ENCODE assay signal across 8 cellular contexts in the genomic region with DNA sequence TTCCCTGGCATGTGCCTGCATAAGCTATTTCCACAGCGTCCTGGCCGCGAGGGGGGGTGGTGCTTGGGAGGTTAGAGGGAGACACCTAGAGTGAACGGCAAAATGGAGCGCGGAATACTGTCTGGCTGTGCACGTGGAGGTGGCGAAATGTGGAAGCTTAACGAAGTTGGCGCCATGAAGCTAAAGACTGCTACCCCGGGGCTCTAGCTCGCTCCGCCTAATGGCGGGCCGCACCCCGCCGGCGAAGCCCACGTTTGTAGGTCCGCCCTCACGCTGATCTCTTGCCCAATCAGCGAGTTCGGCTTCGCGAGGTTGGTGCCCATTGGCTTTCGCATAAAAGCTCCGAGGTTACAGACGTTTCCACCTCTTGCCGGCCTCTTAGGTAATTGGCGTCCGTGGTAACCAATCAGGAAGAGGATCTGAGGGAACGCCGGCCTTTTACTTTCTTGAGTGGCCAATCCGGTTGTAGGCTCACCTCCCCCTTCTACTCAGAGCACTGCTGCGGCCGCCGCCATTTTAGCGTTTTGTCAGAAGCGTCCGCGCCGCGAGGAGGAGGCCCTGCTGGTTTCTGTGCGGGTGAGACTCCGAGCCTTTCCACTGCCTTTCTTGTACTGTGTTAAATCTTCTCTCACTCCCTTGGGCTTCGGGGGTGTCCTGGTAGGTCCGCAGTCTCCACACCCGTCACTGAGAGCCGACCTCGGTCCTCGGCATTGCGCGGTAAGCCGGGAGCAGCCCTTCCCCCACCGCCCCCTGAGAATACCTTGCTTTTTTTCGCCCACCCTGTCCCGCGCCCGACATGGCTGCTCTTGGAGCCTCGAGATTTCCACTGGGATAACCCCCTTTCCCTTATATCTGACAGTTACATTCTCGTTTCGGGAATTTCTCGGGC. TPM values are rescaled to one million over a fixed set of nuclear protein-coding genes. Genes with fewer than 3 reads are reported as not detected.
DNase-seq lines count a peak whose midpoint lies in the region; ATAC-seq and TF ChIP-seq lines count a peak whose summit lies in the region.

A gene with protein sequence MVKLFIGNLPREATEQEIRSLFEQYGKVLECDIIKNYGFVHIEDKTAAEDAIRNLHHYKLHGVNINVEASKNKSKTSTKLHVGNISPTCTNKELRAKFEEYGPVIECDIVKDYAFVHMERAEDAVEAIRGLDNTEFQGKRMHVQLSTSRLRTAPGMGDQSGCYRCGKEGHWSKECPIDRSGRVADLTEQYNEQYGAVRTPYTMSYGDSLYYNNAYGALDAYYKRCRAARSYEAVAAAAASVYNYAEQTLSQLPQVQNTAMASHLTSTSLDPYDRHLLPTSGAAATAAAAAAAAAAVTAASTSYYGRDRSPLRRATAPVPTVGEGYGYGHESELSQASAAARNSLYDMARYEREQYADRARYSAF (plus strand): TSS at position 527 of the 889 bp plus-strand sequence. CDS start 1,009 bp downstream, outside the sequence.

- peaks cover 50% of the 10 kb centered on the region for H3K36me3 ChIP-seq in adipocyte (ENCODE audit: control insufficient read depth, insufficient read depth, low read length, severe bottlenecking)
- peaks cover 18% of the 10 kb centered on the region for H3K36me3 ChIP-seq in cardiac muscle cell
- H3K36me3 ChIP-seq in parathyroid adenoma (ENCODE audit: control insufficient read depth, insufficient read depth, low read length), result no peaks in the 10 kb centered on the region
- H3K36me3 ChIP-seq in tibial nerve, result peaks cover 0 to 26% (median 12%) of the 10 kb centered on the region in 3 donors

- peaks cover 35% of the 10 kb centered on the region for H3K79me2 ChIP-seq in parathyroid adenoma

- peaks cover 50% of the 10 kb centered on the region for H3K4me1 ChIP-seq in adipocyte (ENCODE audit: control insufficient read depth, insufficient read depth, low read length)
- H3K4me1 ChIP-seq in cardiac muscle cell (ENCODE audit: low read depth), result peaks cover 51% of the 10 kb centered on the region
- H3K4me1 ChIP-seq in parathyroid adenoma, result peaks cover 8% of the 10 kb centered on the region
- H3K4me1 ChIP-seq in tibial nerve, result peaks cover 7 to 58% (median 44%) of the 10 kb centered on the region in 4 donors

- H3K9ac ChIP-seq in adipocyte (ENCODE audit: low read length) (peak within 1 kb of the TSS; percentile 95), parathyroid adenoma (peak within 1 kb of the TSS; percentile 38)

- H3K27me3 ChIP-seq in adipocyte (replicated peaks; ENCODE audit: control insufficient read depth, insufficient read depth, low read length) (no peaks in the 10 kb centered on the region), cardiac muscle cell (no peaks in the 10 kb centered on the region), parathyroid adenoma (ENCODE audit: control insufficient read depth, insufficient read depth, low read length) (no peaks in the 10 kb centered on the region), tibial nerve (no peaks in the 10 kb centered on the region)

- TF ChIP-seq CTCF in GM12875 (IDR thresholded peaks at IDR 0.05; ENCODE audit: borderline replicate concordance, insufficient read depth, low read depth, low read length) (no peak), cardiac muscle cell (IDR thresholded peaks at IDR 0.05; ENCODE audit: low read depth, low read length) (peak; percentile 22), parathyroid adenoma (IDR thresholded peaks at IDR 0.05) (no peak), tibial nerve (IDR thresholded peaks at IDR 0.05) (peak in 1 of 5 experiments; percentile 49)

- no peaks in the 10 kb centered on the region for H3K9me3 ChIP-seq in adipocyte (ENCODE audit: control insufficient read depth, low read length)
- no peaks in the 10 kb centered on the region for H3K9me3 ChIP-seq in cardiac muscle cell (ENCODE audit: low read depth)
- H3K9me3 ChIP-seq in parathyroid adenoma (ENCODE audit: control insufficient read depth, low read length), result no peaks in the 10 kb centered on the region
- H3K9me3 ChIP-seq in tibial nerve, result no peaks in the 10 kb centered on the region

- peak; percentile 84 to 97 for TF ChIP-seq POLR2A in tibial nerve (IDR thresholded peaks at IDR 0.05)

- peak within 1 kb of the TSS; percentile 68 for H2AFZ ChIP-seq in parathyroid adenoma

- peak; percentile 15 to 99 for TF ChIP-seq EP300 in tibial nerve (IDR thresholded peaks at IDR 0.05)

- H3K27ac ChIP-seq in cardiac muscle cell (peak within 1 kb of the TSS; percentile 98), parathyroid adenoma (peak within 1 kb of the TSS; percentile 87), tibial nerve (peak within 1 kb of the TSS; percentile 81 to 95 (median 90))

- H3K4me2 ChIP-seq in parathyroid adenoma (ENCODE audit: low read length), result peak within 1 kb of the TSS; percentile 89

- 0% methylated on average over 61 to 62 of the region's 63 CpGs for WGBS in tibial nerve, 2 donors

- H3K4me3 ChIP-seq in GM12875 (ENCODE audit: low read depth, low read length), result peak within 1 kb of the TSS; percentile 75
- H3K4me3 ChIP-seq in adipocyte (ENCODE audit: low read length), result peak within 1 kb of the TSS; percentile 94
- H3K4me3 ChIP-seq in cardiac muscle cell, result peak within 1 kb of the TSS; percentile 93
- H3K4me3 ChIP-seq in parathyroid adenoma (ENCODE audit: low read depth, low read length), result peak within 1 kb of the TSS; percentile 97
- peak within 1 kb of the TSS; percentile 75 to 91 (median 80) for H3K4me3 ChIP-seq in tibial nerve

- DNase-seq in NCI-H1436 (lab: John Stamatoyannopoulos, UW), result peak; percentile 99
- peak; percentile 96 for DNase-seq in T follicular helper cell (ENCODE audit: low read depth)
- peak; percentile 100 for DNase-seq in adipocyte (ENCODE audit: low read depth)
- peak; percentile 100 for DNase-seq in cardiac muscle cell (ENCODE audit: low read depth in 1 of 2, low spot score in 1 of 2)
- DNase-seq in tibial nerve (ENCODE audit: low spot score in 2 of 2), result peak; percentile 93 to 98

- peak; percentile 98 for ATAC-seq in HG02798 (IDR thresholded peaks at IDR 0.05; ENCODE audit: poor library complexity, unreplicated experiment)

RNA-seq across cellular contexts. Expression of the gene that starts here (rescaled TPM):
- total RNA-seq in cardiac muscle cell (142 and 146 TPM in 2 replicates), tibial nerve (10 to 100 TPM; 53.5 to 83.9 (median 57.2) TPM)
- polyA plus RNA-seq in cardiac muscle cell, result 206 and 241 TPM in 2 replicates

Comparison
In these comparisons a context has a peak if more than half of its experiments do, and no peak if none do; other contexts are left out.
1. Peak in every context shown above with its lines: DNase-seq, ATAC-seq, H3K4me3 ChIP-seq and H3K27ac ChIP-seq.